Comparison of ENCODE assay signal across 16 cellular contexts in the genomic region with DNA sequence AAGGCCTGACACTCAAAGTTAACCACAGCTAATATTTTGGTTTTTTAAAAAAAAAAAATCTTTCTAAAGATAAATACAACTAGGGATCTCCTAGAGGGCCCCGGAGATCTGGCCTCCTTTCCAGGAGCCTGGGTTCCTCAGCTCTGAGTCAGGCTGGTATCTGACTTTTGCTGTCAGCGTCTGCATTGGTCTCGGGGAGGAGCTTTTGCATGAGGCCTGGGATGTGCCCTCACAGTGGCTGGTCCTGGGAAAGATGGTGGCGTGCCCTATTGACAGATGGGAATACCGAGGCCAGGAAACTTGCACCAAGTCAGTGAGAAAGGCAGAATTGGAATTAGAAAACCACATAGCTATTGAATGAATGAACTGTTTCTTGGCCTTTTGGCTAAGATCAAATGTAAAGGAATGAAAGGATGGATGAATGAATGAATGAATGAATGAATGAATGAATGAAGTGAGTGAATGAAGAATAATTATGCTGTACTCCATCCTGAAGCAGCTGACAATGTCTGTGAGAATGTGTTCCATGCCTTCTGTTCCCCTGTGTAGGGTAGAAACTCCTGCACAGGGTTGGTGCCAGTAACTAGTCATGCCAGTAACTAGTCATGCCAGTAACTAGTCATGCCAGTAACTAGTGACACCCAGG.
A peak's percentile ranks its signal among the peaks of the same experiment; 100 is the strongest.
DNase-seq lines count a peak whose midpoint lies in the region; ATAC-seq and TF ChIP-seq lines count a peak whose summit lies in the region.
"Had no signal": no experiment of that assay in that cellular context is flagged by ENCODE, and none has a peak within 500 bp of the region (broad histone marks: within the 10 kb centered on the region; RNA-seq: fewer than 3 reads in every experiment).

No MANE protein-coding gene starts in this region.

- peak; percentile 15 for DNase-seq in ELR (ENCODE audit: low read depth)
- DNase-seq in amniotic epithelial cell (ENCODE audit: low read depth), result peak; percentile 48
- DNase-seq in fibroblast of peridontal ligament (ENCODE audit: extremely low read depth), result peak; percentile 9
- peak; percentile 4 for DNase-seq in spleen
- no peak for DNase-seq in AML-193 (lab: John Stamatoyannopoulos, UW)
- no peak for DNase-seq in kidney tubule cell (ENCODE audit: low spot score)
- DNase-seq: ACHN, NCI-H1436 treated with DMSO at 0.1 percent for 48 hours, NCI-H2081 treated with DMSO at 0.1 percent for 48 hours, NCI-H446, NCI-H774 had no signal

- no peak for ATAC-seq in GM21723 (IDR thresholded peaks at IDR 0.05; ENCODE audit: unreplicated experiment)
- ATAC-seq: Panc1, Right ventricle myocardium inferior had no signal

- no peaks in the 10 kb centered on the region for H3K36me3 ChIP-seq in spleen
- H3K36me3 ChIP-seq: BLaER1 treated with 17β-estradiol and CSF1 and Interleukin-3, amounts not matched to agents 10 nM and 100 nM had no signal

- no peaks in the 10 kb centered on the region for H3K9me3 ChIP-seq in spleen
- H3K9me3 ChIP-seq: BLaER1 treated with 17β-estradiol and CSF1 and Interleukin-3, amounts not matched to agents 10 nM and 100 nM had no signal

- H3K27me3 ChIP-seq in spleen (replicated peaks in 1 of 7), result peaks cover 0 to 9% (median 0%) of the 10 kb centered on the region in 7 donors
- H3K27me3 ChIP-seq: BLaER1 treated with 17β-estradiol and CSF1 and Interleukin-3, amounts not matched to agents 10 nM and 100 nM had no signal

- H3K4me1 ChIP-seq in spleen, result no peaks in the 10 kb centered on the region
- H3K4me1 ChIP-seq: BLaER1 treated with 17β-estradiol and CSF1 and Interleukin-3, amounts not matched to agents 10 nM and 100 nM had no signal

- intact Hi-C loops in spleen (cut with DNase I; ENCODE audit: low total_unique reads), result no loop called here

- 70 to 95% (median 89%) methylated on average over 5 of the region's 5 CpGs for WGBS in spleen, 5 donors

- TF ChIP-seq POLR2A in spleen (IDR thresholded peaks at IDR 0.05), result no peak

- TF ChIP-seq CTCF in spleen (IDR thresholded peaks at IDR 0.05 in 8 of 11, conservative IDR thresholded peaks at IDR 0.05 in 3 of 11), result no peak

- H3K27ac ChIP-seq in spleen, result no peak overlapping the region
- H3K27ac ChIP-seq: BLaER1 treated with 17β-estradiol and CSF1 and Interleukin-3, amounts not matched to agents 10 nM and 100 nM; SK-N-MC had no signal

- no peak overlapping the region for H3K4me3 ChIP-seq in spleen
- H3K4me3 ChIP-seq: BLaER1 treated with 17β-estradiol and CSF1 and Interleukin-3, amounts not matched to agents 10 nM and 100 nM; SK-N-MC had no signal

Comparison
In these comparisons a context has a peak if more than half of its experiments do, and no peak if none do; other contexts are left out.
1. DNase-seq: peak in ELR (single experiment), amniotic epithelial cell (single experiment), fibroblast of peridontal ligament (single experiment) and spleen (single experiment); none in AML-193 (0 of 2) and kidney tubule cell (single experiment).